ENCODE assay signal across 8 cellular contexts in genomic region chr11:11798586-11799438, GRCh38. TPM values are rescaled to one million over a fixed set of nuclear protein-coding genes. Genes with fewer than 3 reads are reported as not detected.
A peak's percentile ranks its signal among the peaks of the same experiment; 100 is the strongest.
DNase-seq lines count a peak whose midpoint lies in the region; ATAC-seq and TF ChIP-seq lines count a peak whose summit lies in the region.

No MANE protein-coding gene starts in this region.

- ATAC-seq in GM19372 (IDR thresholded peaks at IDR 0.05; ENCODE audit: low read depth, unreplicated experiment) (peak; percentile 49), left lobe of liver (peak; percentile 100), HG03460 (IDR thresholded peaks at IDR 0.05; ENCODE audit: unreplicated experiment) (no peak)

- H3K4me3 ChIP-seq in cardiac fibroblast (replicated peaks in 1 of 2; ENCODE audit: low read depth in 2 of 2, low read length in 2 of 2) = no peak overlapping the region

- DNase-seq in C1 segment of cervical spinal cord (lab: John Stamatoyannopoulos, UW) = peak in 12 of 14 donors; percentile 12 to 82 (median 42)
- DNase-seq in NCI-H1092 (lab: John Stamatoyannopoulos, UW) = peak; percentile 63
- peak; percentile 52 for DNase-seq in activated CD4-positive, CD25-positive, alpha-beta regulatory T cell treated with anti-CD3 and anti-CD28 coated beads, Interleukin-2, amount 50 U/mL, for 16 hours (ENCODE audit: low read depth, low spot score)
- peak; percentile 83 to 85 for DNase-seq in cardiac fibroblast (ENCODE audit: low read depth in 2 of 2)
- peak; percentile 85 for DNase-seq in left lobe of liver (ENCODE audit: low spot score)
- DNase-seq in stimulated activated CD4-positive, alpha-beta T cell treated with anti-CD3 and anti-CD28 coated beads, TNF-alpha, amount 100 ng/mL, for 24 hours (ENCODE audit: low read depth in 3 of 3) = peak; percentile 32 to 63 (median 47)

- peak; percentile 95 for TF ChIP-seq CTCF in cardiac fibroblast (IDR thresholded peaks at IDR 0.05; ENCODE audit: low read depth, low read length)

RNA-seq across cellular contexts. Expression of gene USP47, which starts 43.0 kb away (rescaled TPM):
- total RNA-seq in left lobe of liver = 23.7 TPM
